ENCODE assay signal across 9 cellular contexts in genomic region chrX:23844502-23845138, GRCh38.
DNase-seq lines count a peak whose midpoint lies in the region; ATAC-seq and TF ChIP-seq lines count a peak whose summit lies in the region.
"Had no signal": no experiment of that assay in that cellular context is flagged by ENCODE, and none has a peak within 500 bp of the region (broad histone marks: within the 10 kb centered on the region; RNA-seq: fewer than 3 reads in every experiment).

No MANE protein-coding gene starts in this region.

- BruUV-seq in mammary epithelial cell (replicated peaks; lab: Mats Ljungman, UMichigan) = no TSS peak

- peak; percentile 42 to 51 for DNase-seq in Kasumi-1 (lab: John Stamatoyannopoulos, UW)
- no peak for DNase-seq in mammary epithelial cell
- no peak for DNase-seq in left lung
- DNase-seq in NCI-H446 (lab: John Stamatoyannopoulos, UW) = no peak
- no peak for DNase-seq in NCI-H82 treated with DMSO at 0.1 percent for 48 hours (lab: John Stamatoyannopoulos, UW; ENCODE audit: unreplicated experiment)
- no peak for DNase-seq in GM13976 (ENCODE audit: low spot score)
- DNase-seq: NCI-H2171 had no signal

- H3K27ac ChIP-seq in mammary epithelial cell (ENCODE audit: insufficient read depth, low read depth, low read length) (no peak overlapping the region), left lung (peak overlapping the region; percentile 60 to 72), temporal lobe (ENCODE audit: low read depth, low read length) (peak overlapping the region; percentile 61)

- no peaks in the 10 kb centered on the region for H4K20me1 ChIP-seq in mammary epithelial cell (ENCODE audit: insufficient read depth, low read length)

- in situ Hi-C loops in mammary epithelial cell (cut with MboI; ENCODE audit: low sequenced_read_pairs in 2 of 2) (no loop called here), GM13976 (cut with MboI; ENCODE audit: low sequenced_read_pairs, unreplicated experiment) (no loop called here)

- H3K4me3 ChIP-seq in mammary epithelial cell (replicated peaks in 1 of 3; ENCODE audit: insufficient read depth in 1 of 3, low read depth in 2 of 3, low read length in 3 of 3) (no peak overlapping the region), left lung (no peak overlapping the region)

- TF ChIP-seq CTCF in mammary epithelial cell (conservative IDR thresholded peaks at IDR 0.05 in 1 of 2, IDR thresholded peaks at IDR 0.05 in 1 of 2; ENCODE audit: extremely low read depth in 1 of 2, insufficient read depth in 1 of 2, low read depth in 1 of 2, low read length in 2 of 2) = no peak
- TF ChIP-seq CTCF in left lung (IDR thresholded peaks at IDR 0.05) = no peak
- TF ChIP-seq CTCF in GM13976 (IDR thresholded peaks at IDR 0.05; ENCODE audit: borderline replicate concordance, control extremely low read depth, extremely low read depth, insufficient read depth, missing control alignments) = no peak

- CTCF ChIA-PET in mammary epithelial cell (lab: Charles Lee; ENCODE audit: low non-redundant PET) = no interaction called here

- H3K36me3 ChIP-seq in mammary epithelial cell (ENCODE audit: insufficient read depth, low read length) (peaks cover 2% of the 10 kb centered on the region), left lung (no peaks in the 10 kb centered on the region)

- peak; percentile 57 for ATAC-seq in left lung
- no peak for ATAC-seq in HG02610 (IDR thresholded peaks at IDR 0.05; ENCODE audit: unreplicated experiment)

- H3K27me3 ChIP-seq in mammary epithelial cell (ENCODE audit: insufficient read depth, low read length) (no peaks in the 10 kb centered on the region), left lung (peaks cover 0 to 4% of the 10 kb centered on the region in 2 donors)

- 80% methylated on average over 7 of the region's 7 CpGs for WGBS in mammary epithelial cell (ENCODE audit: low coverage, missing lambda C conversion rate)

- H2AFZ ChIP-seq in mammary epithelial cell (ENCODE audit: low read depth, low read length) = peak overlapping the region; percentile 16

- dilution Hi-C loops in mammary epithelial cell (cut with HindIII; ENCODE audit: low sequenced_read_pairs) = no loop called here

- intact Hi-C loops in mammary epithelial cell (cut with micrococcal nuclease) (no loop called here), left lung (cut with DNase I) (no loop called here)

- H3K4me1 ChIP-seq in mammary epithelial cell (ENCODE audit: insufficient read depth, low read length) = no peaks in the 10 kb centered on the region
- H3K4me1 ChIP-seq in left lung = peaks cover 0 to 24% of the 10 kb centered on the region in 2 donors

- H3K79me2 ChIP-seq in mammary epithelial cell (ENCODE audit: insufficient read depth, low read length) = no peaks in the 10 kb centered on the region

- H3K4me2 ChIP-seq in mammary epithelial cell (ENCODE audit: insufficient read depth, low read depth, low read length) = no peak overlapping the region

- no peak overlapping the region for H3K9ac ChIP-seq in mammary epithelial cell (ENCODE audit: insufficient read depth, low read length)

- no peaks in the 10 kb centered on the region for H3K9me3 ChIP-seq in mammary epithelial cell (replicated peaks; ENCODE audit: insufficient read depth, low read length)
- no peaks in the 10 kb centered on the region for H3K9me3 ChIP-seq in left lung

Comparison
In these comparisons a context has a peak if more than half of its experiments do, and no peak if none do; other contexts are left out.
1. DNase-seq: peak in Kasumi-1 (2 of 2); none in mammary epithelial cell (single experiment), left lung (0 of 2), NCI-H446 (0 of 2), NCI-H82 treated with DMSO at 0.1 percent for 48 hours (single experiment) and GM13976 (single experiment).